7 cellular contexts compared by ENCODE assay signal in the genomic region with DNA sequence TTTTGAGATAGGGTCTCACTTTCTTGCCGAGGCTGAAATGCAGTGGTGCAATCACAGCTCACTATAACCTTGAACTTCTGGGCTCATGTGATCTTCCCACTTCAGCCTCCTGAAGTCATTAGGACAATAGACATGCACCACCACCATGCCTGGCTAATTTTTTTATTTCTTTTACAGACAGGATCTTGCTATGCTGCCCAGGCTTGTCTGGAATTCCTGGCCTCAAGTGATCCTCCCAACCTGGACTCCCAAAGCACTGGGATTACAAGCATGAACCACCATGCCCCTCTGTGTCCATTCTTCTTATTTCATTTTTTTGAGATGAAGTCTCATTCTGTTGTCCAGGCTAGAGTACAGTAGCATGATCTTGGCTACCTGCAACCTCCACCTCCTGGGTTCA. TPM values are rescaled to one million over a fixed set of nuclear protein-coding genes. Genes with fewer than 3 reads are reported as not detected.
"Had no signal": no experiment of that assay in that cellular context is flagged by ENCODE, and none has a peak within 500 bp of the region (broad histone marks: within the 10 kb centered on the region; RNA-seq: fewer than 3 reads in every experiment).

No MANE protein-coding gene starts in this region.

- H3K27me3 Mint-ChIP-seq: IgD-negative memory B cell had no signal

- H3K4me1 Mint-ChIP-seq: IgD-negative memory B cell had no signal

- ATAC-seq: HepG2 had no signal

- FAIRE-seq: HepG2, HTR-8/SVneo had no signal

- DNase-seq: IMR-90, KBM-7, KG1 had no signal

- H3K4me3 Mint-ChIP-seq: IgD-negative memory B cell had no signal

- H3K27ac ChIP-seq: HL-60 had no signal

- H3K36me3 Mint-ChIP-seq: IgD-negative memory B cell had no signal

RNA-seq across cellular contexts. Expression of gene ANKRD45, which starts 33.1 kb away (rescaled TPM):
- total RNA-seq: HepG2 had no signal
- polyA plus RNA-seq: HepG2, IgD-negative memory B cell, IMR-90 had no signal
